2 cellular contexts compared by ENCODE assay signal in genomic region chr2:200618051-200618419, GRCh38.
TF ChIP-seq lines count a peak whose summit lies in the region.

No MANE protein-coding gene starts in this region.

TF ChIP-seq in IMR-90, 13 proteins besides CTCF, POLR2A, EP300 and RAD21:
- no peak for TF ChIP-seq MAFK (IDR thresholded peaks at IDR 0.05; ENCODE audit: low read depth, low read length)
- TF ChIP-seq NFE2L2 (IDR thresholded peaks at IDR 0.05; ENCODE audit: low read depth, low read length), result peak; percentile 57

TF ChIP-seq in liver, 16 proteins besides CTCF, POLR2A, EP300 and RAD21:
- TF ChIP-seq REST (IDR thresholded peaks at IDR 0.05) (no peak), YY1 (IDR thresholded peaks at IDR 0.05) (no peak), GABPA (IDR thresholded peaks at IDR 0.05 in 1 of 2, conservative IDR thresholded peaks at IDR 0.05 in 1 of 2) (no peak)
